In the genomic region with DNA sequence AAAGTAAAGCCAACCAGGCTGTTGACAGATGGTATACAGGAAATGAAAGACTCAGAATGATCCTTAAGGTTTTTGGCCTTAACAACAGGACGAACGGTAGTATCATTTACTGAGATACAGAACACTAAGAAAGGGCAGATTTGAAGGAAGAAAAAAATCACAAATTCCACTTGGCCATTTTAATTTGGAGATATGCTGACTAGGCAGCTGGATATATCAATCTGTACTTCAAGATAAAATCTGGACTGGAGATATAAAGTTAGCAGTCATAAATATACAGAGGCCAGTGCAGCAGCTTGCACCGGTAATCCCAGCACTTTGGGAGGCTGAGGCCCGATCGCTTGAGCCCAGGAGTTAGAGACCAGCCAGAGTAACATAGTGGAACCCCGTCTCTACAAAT, we compare ENCODE assay signal across 1 cellular context.
TF ChIP-seq lines count a peak whose summit lies in the region.

No MANE protein-coding gene starts in this region.

TF ChIP-seq in WTC11, 78 proteins besides CTCF, POLR2A, EP300 and RAD21 (continued from another document):
- TF ChIP-seq, protein P1, sequence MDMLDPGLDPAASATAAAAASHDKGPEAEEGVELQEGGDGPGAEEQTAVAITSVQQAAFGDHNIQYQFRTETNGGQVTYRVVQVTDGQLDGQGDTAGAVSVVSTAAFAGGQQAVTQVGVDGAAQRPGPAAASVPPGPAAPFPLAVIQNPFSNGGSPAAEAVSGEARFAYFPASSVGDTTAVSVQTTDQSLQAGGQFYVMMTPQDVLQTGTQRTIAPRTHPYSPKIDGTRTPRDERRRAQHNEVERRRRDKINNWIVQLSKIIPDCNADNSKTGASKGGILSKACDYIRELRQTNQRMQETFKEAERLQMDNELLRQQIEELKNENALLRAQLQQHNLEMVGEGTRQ (CRISPR knock-in tag; IDR thresholded peaks at IDR 0.05), result no peak
- no peak for TF ChIP-seq ZNF423 (CRISPR knock-in tag; IDR thresholded peaks at IDR 0.05)
